Comparison of ENCODE assay signal across 8 cellular contexts in genomic region chr2:238895901-238896600, GRCh38. TPM values are rescaled to one million over a fixed set of nuclear protein-coding genes. Genes with fewer than 3 reads are reported as not detected.
A peak's percentile ranks its signal among the peaks of the same experiment; 100 is the strongest.
DNase-seq lines count a peak whose midpoint lies in the region; ATAC-seq, FAIRE-seq and TF ChIP-seq lines count a peak whose summit lies in the region.

No MANE protein-coding gene starts in this region.

- 16 to 21% methylated on average over 18 to 26 of the region's 27 CpGs for WGBS in tibial nerve, 2 donors

- CTCF ChIA-PET in endothelial cell of umbilical vein (lab: Charles Lee): interaction anchor here (3.2 kb wide), 1 partner anchor 21 kb away, joined by 9 read pairs; no protein-coding TSS in a partner anchor

- peak in 1 of 2 donors; percentile 62 for TF ChIP-seq EP300 in tibial nerve (IDR thresholded peaks at IDR 0.05)

- H3K4me3 ChIP-seq in HUES48 (ENCODE audit: low read depth, low read length) (no peak overlapping the region), endothelial cell of umbilical vein (replicated peaks in 1 of 3; ENCODE audit: insufficient read depth in 1 of 3, low read depth in 1 of 3, low read length in 3 of 3) (no peak overlapping the region), lower lobe of right lung (no peak overlapping the region), tibial nerve (no peak overlapping the region)

- no TSS peak for BruUV-seq in endothelial cell of umbilical vein (replicated peaks; lab: Mats Ljungman, UMichigan)

- no peaks in the 10 kb centered on the region for H4K20me1 ChIP-seq in endothelial cell of umbilical vein (replicated peaks; ENCODE audit: control insufficient read depth, extremely low read depth, insufficient read depth, low read length)

- TF ChIP-seq POLR2A in endothelial cell of umbilical vein (IDR thresholded peaks at IDR 0.05; ENCODE audit: low read depth, low read length): no peak
- no peak for TF ChIP-seq POLR2A in tibial nerve (IDR thresholded peaks at IDR 0.05)

- no peak overlapping the region for H3K4me2 ChIP-seq in endothelial cell of umbilical vein (ENCODE audit: insufficient read depth, low read length)

- in situ Hi-C loops in GM13977 (cut with MboI; ENCODE audit: low pct_unique_long_range_greater_than_20kb, low sequenced_read_pairs, unreplicated experiment): no loop called here

- TF ChIP-seq CTCF in endothelial cell of umbilical vein (IDR thresholded peaks at IDR 0.05; ENCODE audit: extremely low read depth in 1 of 2, insufficient read depth in 1 of 2, low read depth in 1 of 2, low read length in 2 of 2) (no peak), lower lobe of right lung (IDR thresholded peaks at IDR 0.05) (no peak), tibial nerve (IDR thresholded peaks at IDR 0.05) (no peak), GM13977 (IDR thresholded peaks at IDR 0.05; ENCODE audit: extremely low read depth, insufficient read depth, missing control alignments) (no peak)

- POLR2A ChIA-PET in endothelial cell of umbilical vein (lab: Charles Lee): no interaction called here

- dilution Hi-C loops in endothelial cell of umbilical vein (cut with MboI; ENCODE audit: extremely low pct_ligation_motif_present, low sequenced_read_pairs): no loop called here

- H3K36me3 ChIP-seq in HUES48 (ENCODE audit: control insufficient read depth, insufficient read depth, low read length) (no peaks in the 10 kb centered on the region), endothelial cell of umbilical vein (ENCODE audit: control insufficient read depth in 2 of 2, extremely low read depth in 1 of 2, insufficient read depth in 2 of 2, low read length in 2 of 2) (no peaks in the 10 kb centered on the region), lower lobe of right lung (no peaks in the 10 kb centered on the region), tibial nerve (no peaks in the 10 kb centered on the region)

- H3K4me1 ChIP-seq in HUES48 (ENCODE audit: control insufficient read depth, insufficient read depth, low read length) (peaks cover 11% of the 10 kb centered on the region), endothelial cell of umbilical vein (ENCODE audit: control insufficient read depth, extremely low read depth, insufficient read depth, low read length) (peaks cover 12% of the 10 kb centered on the region), lower lobe of right lung (no peaks in the 10 kb centered on the region), tibial nerve (peaks cover 0 to 49% (median 7%) of the 10 kb centered on the region in 4 donors)

- H3K79me2 ChIP-seq in endothelial cell of umbilical vein (ENCODE audit: control insufficient read depth, insufficient read depth, low read length): no peaks in the 10 kb centered on the region

- peak overlapping the region; percentile 89 for H2AFZ ChIP-seq in endothelial cell of umbilical vein (ENCODE audit: low read depth, low read length)

- FAIRE-seq in endothelial cell of umbilical vein (lab: Jason Lieb, UNC): no peak

- intact Hi-C loops in endothelial cell of umbilical vein (cut with micrococcal nuclease) (loop anchor here (1.0 kb wide), 2 partner anchors 32 to 48 kb away; partner anchors contain the start of gene TWIST2), lower lobe of right lung (cut with DNase I) (no loop called here)

- no peaks in the 10 kb centered on the region for H3K27me3 ChIP-seq in HUES48 (ENCODE audit: control insufficient read depth, insufficient read depth, low read length)
- H3K27me3 ChIP-seq in endothelial cell of umbilical vein (ENCODE audit: control insufficient read depth in 2 of 2, insufficient read depth in 2 of 2, low read length in 2 of 2): no peaks in the 10 kb centered on the region
- H3K27me3 ChIP-seq in lower lobe of right lung (ENCODE audit: low read depth): no peaks in the 10 kb centered on the region
- no peaks in the 10 kb centered on the region for H3K27me3 ChIP-seq in tibial nerve

- H3K27ac ChIP-seq in HUES48 (ENCODE audit: low read depth, low read length) (peak overlapping the region; percentile 55), endothelial cell of umbilical vein (ENCODE audit: insufficient read depth, low read depth, low read length) (peak overlapping the region; percentile 30), lower lobe of right lung (no peak overlapping the region), tibial nerve (peak overlapping the region in 2 of 4 donors; percentile 10 to 21)

- H3K9me3 ChIP-seq in HUES48 (ENCODE audit: control insufficient read depth, insufficient read depth, low read length) (no peaks in the 10 kb centered on the region), endothelial cell of umbilical vein (replicated peaks; ENCODE audit: control insufficient read depth, insufficient read depth, low read length) (no peaks in the 10 kb centered on the region), lower lobe of right lung (no peaks in the 10 kb centered on the region), tibial nerve (no peaks in the 10 kb centered on the region)

- ATAC-seq in lower lobe of right lung: peak; percentile 17 to 23
- no peak for ATAC-seq in SK-N-SH treated with all-trans-retinoic acid at 6 μM for 48 hours
- ATAC-seq in HG02588 (IDR thresholded peaks at IDR 0.05; ENCODE audit: unreplicated experiment): no peak
- no peak for ATAC-seq in stimulated activated naive CD8-positive, alpha-beta T cell treated with anti-CD3 and anti-CD28 coated beads, Interleukin-15, Interleukin-2, amounts not matched to agents 100 U/mL and 50 U/mL, for 24 hours

- H3K9ac ChIP-seq in HUES48 (ENCODE audit: low read depth, low read length) (no peak overlapping the region), endothelial cell of umbilical vein (replicated peaks; ENCODE audit: extremely low read depth, insufficient read depth, low read length) (no peak overlapping the region)

- DNase-seq in endothelial cell of umbilical vein (ENCODE audit: low read depth, low spot score) (peak; percentile 81), lower lobe of right lung (no peak), tibial nerve (ENCODE audit: low spot score in 2 of 2) (peak; percentile 50 to 51), GM13977 (ENCODE audit: low spot score) (no peak)
- DNase-seq in stimulated activated naive CD8-positive, alpha-beta T cell treated with anti-CD3 and anti-CD28 coated beads, Interleukin-15, Interleukin-2, amounts not matched to agents 100 U/mL and 50 U/mL, for 24 hours: no peak

- no peaks in the 10 kb centered on the region for H3K9me1 ChIP-seq in endothelial cell of umbilical vein (replicated peaks; ENCODE audit: control insufficient read depth, extremely low read depth, insufficient read depth, low read length)

TF ChIP-seq in endothelial cell of umbilical vein, 7 proteins besides CTCF, POLR2A, EP300 and RAD21:
- TF ChIP-seq MYC (IDR thresholded peaks at IDR 0.05; ENCODE audit: low read depth, low read length): no peak
- TF ChIP-seq POLR2AphosphoS5 (IDR thresholded peaks at IDR 0.05; ENCODE audit: insufficient read depth, low read depth, low read length): peak; percentile 54
- TF ChIP-seq EZH2 (IDR thresholded peaks at IDR 0.05; ENCODE audit: borderline replicate concordance, low read depth, low read length, severe bottlenecking): no peak
- TF ChIP-seq FOS (IDR thresholded peaks at IDR 0.05; ENCODE audit: borderline replicate concordance, insufficient read depth, low read length): peak; percentile 76
- TF ChIP-seq GATA2 (IDR thresholded peaks at IDR 0.05; ENCODE audit: insufficient read depth, insufficient read length, low read depth, low read length): no peak
- no peak for TF ChIP-seq MAX (IDR thresholded peaks at IDR 0.05; ENCODE audit: insufficient read depth, insufficient read length)
- peak; percentile 53 for TF ChIP-seq JUN (IDR thresholded peaks at IDR 0.05; ENCODE audit: borderline replicate concordance, insufficient read depth, insufficient read length, low read depth)
TF ChIP-seq in endothelial cell of umbilical vein: peak in this region for 3.

TF ChIP-seq in SK-N-SH treated with all-trans-retinoic acid at 6 μM for 48 hours, 23 proteins besides CTCF, POLR2A, EP300 and RAD21 (continues in another document):
- TF ChIP-seq RARB (CRISPR knock-in tag; IDR thresholded peaks at IDR 0.05) (no peak), SNAI2 (CRISPR knock-in tag; IDR thresholded peaks at IDR 0.05) (no peak), OSR1 (CRISPR knock-in tag; IDR thresholded peaks at IDR 0.05) (no peak), ZNF8 (CRISPR knock-in tag; IDR thresholded peaks at IDR 0.05) (no peak), ARNTL (CRISPR knock-in tag; IDR thresholded peaks at IDR 0.05; ENCODE audit: borderline replicate concordance, low read depth) (no peak), POU6F1 (CRISPR knock-in tag; IDR thresholded peaks at IDR 0.05; ENCODE audit: borderline replicate concordance, low read depth) (no peak), ZFP3 (CRISPR knock-in tag; IDR thresholded peaks at IDR 0.05) (no peak)

RNA-seq across cellular contexts. Expression of gene TWIST2, which starts 48.2 kb away (rescaled TPM):
- total RNA-seq in endothelial cell of umbilical vein: 1.2 and 2.3 TPM in 2 replicates
- 2.7 and 3.4 TPM in 2 replicates for polyA plus RNA-seq in endothelial cell of umbilical vein
- 2.8 TPM in 2 replicates for polyA plus RNA-seq in endothelial cell of umbilical vein (2011; cell fraction: cytosol; rRNA removed)
- 0.95 and 1.5 TPM in 2 replicates for polyA plus RNA-seq in endothelial cell of umbilical vein (2011; cell fraction: nucleus; rRNA removed)
- polyA plus RNA-seq in endothelial cell of umbilical vein (2012): 1.6 and 2.1 TPM in 2 replicates
- 0.51 and 1.4 TPM in 2 replicates for polyA minus RNA-seq in endothelial cell of umbilical vein
- 4.2 TPM for polyA minus RNA-seq in endothelial cell of umbilical vein (2011; cell fraction: cytosol; rRNA and poly(A)+ RNA removed)
- polyA minus RNA-seq in endothelial cell of umbilical vein (2011; cell fraction: nucleus; rRNA and poly(A)+ RNA removed): 1.0 and 2.6 TPM in 2 replicates
- total RNA-seq in lower lobe of right lung: 8.4 TPM
- total RNA-seq in tibial nerve: 100 to 1,000 TPM in 3 of 4 donors, 10 to 100 TPM in 1; 72.5 to 140 (median 106) TPM

Comparison
In these comparisons a context has a peak if more than half of its experiments do, and no peak if none do; other contexts are left out.
1. DNase-seq: peak in endothelial cell of umbilical vein (single experiment) and tibial nerve (2 of 2); none in lower lobe of right lung (single experiment), GM13977 (single experiment) and stimulated activated naive CD8-positive, alpha-beta T cell treated with anti-CD3 and anti-CD28 coated beads, Interleukin-15, Interleukin-2, amounts not matched to agents 100 U/mL and 50 U/mL, for 24 hours (single experiment).
2. ATAC-seq: peak in lower lobe of right lung (2 of 2); none in SK-N-SH treated with all-trans-retinoic acid at 6 μM for 48 hours (single experiment), HG02588 (single experiment) and stimulated activated naive CD8-positive, alpha-beta T cell treated with anti-CD3 and anti-CD28 coated beads, Interleukin-15, Interleukin-2, amounts not matched to agents 100 U/mL and 50 U/mL, for 24 hours (single experiment).